ENCODE assay signal across 19 cellular contexts in genomic region chr10:124228451-124228850, GRCh38.
A peak's percentile ranks its signal among the peaks of the same experiment; 100 is the strongest.
DNase-seq lines count a peak whose midpoint lies in the region; ATAC-seq and TF ChIP-seq lines count a peak whose summit lies in the region.
"Had no signal": no experiment of that assay in that cellular context is flagged by ENCODE, and none has a peak within 500 bp of the region (broad histone marks: within the 10 kb centered on the region; RNA-seq: fewer than 3 reads in every experiment).

No MANE protein-coding gene starts in this region.

- intact Hi-C loops in CD4-positive, alpha-beta memory T cell (cut with micrococcal nuclease), result no loop called here
- intact Hi-C loops in activated B cell treated with CpG ODN at 0.5 μM for 24 hours (cut with micrococcal nuclease), result no loop called here
- intact Hi-C loops in naive thymus-derived CD4-positive, alpha-beta T cell (cut with micrococcal nuclease), result loop anchor here (5.0 to 10.0 kb wide), 4 partner anchors 76 to 1076 kb away; partner anchors contain the start of gene BUB3 (in 1 of the 2)

- H3K4me3 Mint-ChIP-seq in activated T-cell treated with anti-CD3 and anti-CD28 coated beads, Interleukin-2, amount 50 U/mL, for 24 hours, result no peak overlapping the region
- no peak overlapping the region for H3K4me3 Mint-ChIP-seq in activated T-cell treated with anti-CD3 and anti-CD28 coated beads, Interleukin-2, amount 50 U/mL, for 4 hours
- H3K4me3 Mint-ChIP-seq in CD4-positive, alpha-beta memory T cell, result peak overlapping the region in 2 of 8 donors; percentile 39 to 55
- H3K4me3 Mint-ChIP-seq in activated B cell treated with CpG ODN at 0.5 μM for 24 hours, result no peak overlapping the region
- peak overlapping the region in 3 of 10 donors; percentile 21 to 42 (median 24) for H3K4me3 Mint-ChIP-seq in naive thymus-derived CD4-positive, alpha-beta T cell

- DNase-seq in activated T-cell treated with anti-CD3 and anti-CD28 coated beads, Interleukin-2, amount 50 U/mL, for 24 hours, result no peak
- no peak for DNase-seq in activated T-cell treated with anti-CD3 and anti-CD28 coated beads, Interleukin-2, amount 50 U/mL, for 4 hours
- DNase-seq in CD4-positive, alpha-beta memory T cell, result no peak
- DNase-seq in activated B cell treated with CpG ODN at 0.5 μM for 24 hours (no peak), SKM-1 (lab: John Stamatoyannopoulos, UW; ENCODE audit: unreplicated experiment) (no peak), Peyer's patch (no peak)
- DNase-seq in naive thymus-derived CD4-positive, alpha-beta T cell, result no peak
- DNase-seq: GOT3; MV-4-11; NCI-H187; NCI-H2107; NCI-H510A; NCI-H748 treated with DMSO at 0.1 percent for 48 hours; NK-92 treated with Interleukin-12 subunit alpha and Interleukin-12 subunit beta, amount 100 ng/mL, for 24 hours; OCI-M1; SHP77 had no signal

- no peaks in the 10 kb centered on the region for H3K9me3 ChIP-seq in CD4-positive, alpha-beta memory T cell (ENCODE audit: control insufficient read depth in 1 of 2, low read length in 2 of 2)
- H3K9me3 ChIP-seq in naive thymus-derived CD4-positive, alpha-beta T cell (ENCODE audit: control insufficient read depth in 2 of 3, low read length in 3 of 3), result no peaks in the 10 kb centered on the region
- no peaks in the 10 kb centered on the region for H3K9me3 ChIP-seq in Peyer's patch
- H3K9me3 ChIP-seq: BLaER1 treated with 17β-estradiol and CSF1 and Interleukin-3, amounts not matched to agents 10 nM and 100 nM had no signal

- POLR2A ChIA-PET in CD4-positive, alpha-beta memory T cell (lab: Charles Lee; ENCODE audit: partially characterized antibody), result no interaction called here
- POLR2A ChIA-PET in activated B cell treated with CpG ODN at 0.5 μM for 24 hours (lab: Charles Lee), result no interaction called here
- POLR2A ChIA-PET in naive thymus-derived CD4-positive, alpha-beta T cell (lab: Charles Lee), result no interaction called here

- H3K36me3 ChIP-seq in CD4-positive, alpha-beta memory T cell (ENCODE audit: insufficient read depth, low read length), result no peaks in the 10 kb centered on the region
- H3K36me3 ChIP-seq in naive thymus-derived CD4-positive, alpha-beta T cell (ENCODE audit: control insufficient read depth in 2 of 3, insufficient read depth in 3 of 3, low read length in 3 of 3), result no peaks in the 10 kb centered on the region
- no peaks in the 10 kb centered on the region for H3K36me3 ChIP-seq in Peyer's patch
- H3K36me3 ChIP-seq: BLaER1 treated with 17β-estradiol and CSF1 and Interleukin-3, amounts not matched to agents 10 nM and 100 nM had no signal

- H3K4me1 ChIP-seq in CD4-positive, alpha-beta memory T cell (ENCODE audit: insufficient read depth, low read length), result no peaks in the 10 kb centered on the region
- no peaks in the 10 kb centered on the region for H3K4me1 ChIP-seq in naive thymus-derived CD4-positive, alpha-beta T cell (ENCODE audit: control insufficient read depth in 2 of 2, insufficient read depth in 2 of 2, low read length in 2 of 2)
- no peaks in the 10 kb centered on the region for H3K4me1 ChIP-seq in Peyer's patch

- no peaks in the 10 kb centered on the region for H3K27me3 ChIP-seq in CD4-positive, alpha-beta memory T cell (ENCODE audit: insufficient read depth, low read length)
- H3K27me3 ChIP-seq in naive thymus-derived CD4-positive, alpha-beta T cell (ENCODE audit: control insufficient read depth in 2 of 2, insufficient read depth in 2 of 2, low read length in 2 of 2), result no peaks in the 10 kb centered on the region
- H3K27me3 ChIP-seq in Peyer's patch, result no peaks in the 10 kb centered on the region

- H3K4me1 Mint-ChIP-seq in activated T-cell treated with anti-CD3 and anti-CD28 coated beads, Interleukin-2, amount 50 U/mL, for 24 hours (ENCODE audit: low read depth), result no peaks in the 10 kb centered on the region
- no peaks in the 10 kb centered on the region for H3K4me1 Mint-ChIP-seq in activated T-cell treated with anti-CD3 and anti-CD28 coated beads, Interleukin-2, amount 50 U/mL, for 4 hours (ENCODE audit: low read depth)
- H3K4me1 Mint-ChIP-seq in CD4-positive, alpha-beta memory T cell, result peaks cover 0 to 10% (median 3%) of the 10 kb centered on the region in 4 donors
- no peaks in the 10 kb centered on the region for H3K4me1 Mint-ChIP-seq in activated B cell treated with CpG ODN at 0.5 μM for 24 hours
- H3K4me1 Mint-ChIP-seq in naive thymus-derived CD4-positive, alpha-beta T cell, result peaks cover 0 to 15% (median 0%) of the 10 kb centered on the region in 7 donors

- TF ChIP-seq POLR2A in Peyer's patch (IDR thresholded peaks at IDR 0.05), result no peak

- H3K9me3 Mint-ChIP-seq in activated T-cell treated with anti-CD3 and anti-CD28 coated beads, Interleukin-2, amount 50 U/mL, for 24 hours, result peaks cover 29% of the 10 kb centered on the region
- no peaks in the 10 kb centered on the region for H3K9me3 Mint-ChIP-seq in activated T-cell treated with anti-CD3 and anti-CD28 coated beads, Interleukin-2, amount 50 U/mL, for 4 hours
- peaks cover 0 to 51% (median 3%) of the 10 kb centered on the region in 8 donors for H3K9me3 Mint-ChIP-seq in CD4-positive, alpha-beta memory T cell
- peaks cover 8% of the 10 kb centered on the region for H3K9me3 Mint-ChIP-seq in activated B cell treated with CpG ODN at 0.5 μM for 24 hours
- H3K9me3 Mint-ChIP-seq in naive thymus-derived CD4-positive, alpha-beta T cell, result peaks cover 0 to 52% (median 2%) of the 10 kb centered on the region in 11 donors

- no peaks in the 10 kb centered on the region for H3K36me3 Mint-ChIP-seq in activated T-cell treated with anti-CD3 and anti-CD28 coated beads, Interleukin-2, amount 50 U/mL, for 24 hours (ENCODE audit: low read depth)
- H3K36me3 Mint-ChIP-seq in activated T-cell treated with anti-CD3 and anti-CD28 coated beads, Interleukin-2, amount 50 U/mL, for 4 hours (ENCODE audit: insufficient read depth), result no peaks in the 10 kb centered on the region
- H3K36me3 Mint-ChIP-seq in CD4-positive, alpha-beta memory T cell, result peaks cover 0 to 6% of the 10 kb centered on the region in 2 donors
- peaks cover 2% of the 10 kb centered on the region for H3K36me3 Mint-ChIP-seq in activated B cell treated with CpG ODN at 0.5 μM for 24 hours (ENCODE audit: low read depth)
- H3K36me3 Mint-ChIP-seq in naive thymus-derived CD4-positive, alpha-beta T cell, result peaks cover 0 to 12% (median 0%) of the 10 kb centered on the region in 5 donors

- no peaks in the 10 kb centered on the region for H3K27me3 Mint-ChIP-seq in activated T-cell treated with anti-CD3 and anti-CD28 coated beads, Interleukin-2, amount 50 U/mL, for 24 hours
- no peaks in the 10 kb centered on the region for H3K27me3 Mint-ChIP-seq in activated T-cell treated with anti-CD3 and anti-CD28 coated beads, Interleukin-2, amount 50 U/mL, for 4 hours (ENCODE audit: low read depth)
- peaks cover 0 to 5% of the 10 kb centered on the region in 2 donors for H3K27me3 Mint-ChIP-seq in CD4-positive, alpha-beta memory T cell
- no peaks in the 10 kb centered on the region for H3K27me3 Mint-ChIP-seq in activated B cell treated with CpG ODN at 0.5 μM for 24 hours
- peaks cover 0 to 23% (median 0%) of the 10 kb centered on the region in 5 donors for H3K27me3 Mint-ChIP-seq in naive thymus-derived CD4-positive, alpha-beta T cell

- H3K27ac Mint-ChIP-seq in activated T-cell treated with anti-CD3 and anti-CD28 coated beads, Interleukin-2, amount 50 U/mL, for 24 hours, result peak overlapping the region; percentile 29
- peak overlapping the region in 4 of 7 donors; percentile 71 to 98 (median 92) for H3K27ac Mint-ChIP-seq in CD4-positive, alpha-beta memory T cell
- H3K27ac Mint-ChIP-seq in activated B cell treated with CpG ODN at 0.5 μM for 24 hours, result peak overlapping the region; percentile 61
- H3K27ac Mint-ChIP-seq in naive thymus-derived CD4-positive, alpha-beta T cell, result peak overlapping the region in 6 of 9 donors; percentile 10 to 97 (median 70)

- no peak for ATAC-seq in activated T-cell treated with anti-CD3 and anti-CD28 coated beads, Interleukin-2, amount 50 U/mL, for 4 hours
- ATAC-seq in activated B cell treated with CpG ODN at 0.5 μM for 24 hours (ENCODE audit: low read depth), result no peak
- ATAC-seq in naive thymus-derived CD4-positive, alpha-beta T cell, result no peak
- ATAC-seq in HG03432 (IDR thresholded peaks at IDR 0.05; ENCODE audit: unreplicated experiment), result no peak
- ATAC-seq: HCT116 had no signal

- no peak overlapping the region for H3K27ac ChIP-seq in CD4-positive, alpha-beta memory T cell (ENCODE audit: low read depth, low read length)
- H3K27ac ChIP-seq in naive thymus-derived CD4-positive, alpha-beta T cell (ENCODE audit: low read depth, low read length), result no peak overlapping the region
- H3K27ac ChIP-seq in Peyer's patch, result no peak overlapping the region
- H3K27ac ChIP-seq: BLaER1 treated with 17β-estradiol and CSF1 and Interleukin-3, amounts not matched to agents 10 nM and 100 nM had no signal

- CTCF ChIA-PET in CD4-positive, alpha-beta memory T cell (lab: Charles Lee; ENCODE audit: partially characterized antibody), result no interaction called here
- CTCF ChIA-PET in activated B cell treated with CpG ODN at 0.5 μM for 24 hours (lab: Charles Lee), result no interaction called here
- CTCF ChIA-PET in naive thymus-derived CD4-positive, alpha-beta T cell (lab: Charles Lee), result no interaction called here

- no peak overlapping the region for H3K4me3 ChIP-seq in CD4-positive, alpha-beta memory T cell (ENCODE audit: low read length in 2 of 2)
- H3K4me3 ChIP-seq in naive thymus-derived CD4-positive, alpha-beta T cell (ENCODE audit: low read length), result no peak overlapping the region
- H3K4me3 ChIP-seq in Peyer's patch, result no peak overlapping the region
- H3K4me3 ChIP-seq: BLaER1 treated with 17β-estradiol and CSF1 and Interleukin-3, amounts not matched to agents 10 nM and 100 nM had no signal

- TF ChIP-seq CTCF in activated B cell treated with CpG ODN at 0.5 μM for 24 hours (IDR thresholded peaks at IDR 0.05) (no peak), Peyer's patch (IDR thresholded peaks at IDR 0.05) (no peak)

Comparison
In these comparisons a context has a peak if more than half of its experiments do, and no peak if none do; other contexts are left out.
1. H3K27ac Mint-ChIP-seq: peak in every context shown above with its lines; median percentile 92 in CD4-positive, alpha-beta memory T cell; 70 in naive thymus-derived CD4-positive, alpha-beta T cell; 61 in activated B cell treated with CpG ODN at 0.5 μM for 24 hours; 29 in activated T-cell treated with anti-CD3 and anti-CD28 coated beads, Interleukin-2, amount 50 U/mL, for 24 hours.
2. intact Hi-C loops: an anchor here in naive thymus-derived CD4-positive, alpha-beta T cell (5.0 to 10.0 kb wide); none called in CD4-positive, alpha-beta memory T cell and activated B cell treated with CpG ODN at 0.5 μM for 24 hours.